ENCODE assay signal across 9 cellular contexts in the genomic region with DNA sequence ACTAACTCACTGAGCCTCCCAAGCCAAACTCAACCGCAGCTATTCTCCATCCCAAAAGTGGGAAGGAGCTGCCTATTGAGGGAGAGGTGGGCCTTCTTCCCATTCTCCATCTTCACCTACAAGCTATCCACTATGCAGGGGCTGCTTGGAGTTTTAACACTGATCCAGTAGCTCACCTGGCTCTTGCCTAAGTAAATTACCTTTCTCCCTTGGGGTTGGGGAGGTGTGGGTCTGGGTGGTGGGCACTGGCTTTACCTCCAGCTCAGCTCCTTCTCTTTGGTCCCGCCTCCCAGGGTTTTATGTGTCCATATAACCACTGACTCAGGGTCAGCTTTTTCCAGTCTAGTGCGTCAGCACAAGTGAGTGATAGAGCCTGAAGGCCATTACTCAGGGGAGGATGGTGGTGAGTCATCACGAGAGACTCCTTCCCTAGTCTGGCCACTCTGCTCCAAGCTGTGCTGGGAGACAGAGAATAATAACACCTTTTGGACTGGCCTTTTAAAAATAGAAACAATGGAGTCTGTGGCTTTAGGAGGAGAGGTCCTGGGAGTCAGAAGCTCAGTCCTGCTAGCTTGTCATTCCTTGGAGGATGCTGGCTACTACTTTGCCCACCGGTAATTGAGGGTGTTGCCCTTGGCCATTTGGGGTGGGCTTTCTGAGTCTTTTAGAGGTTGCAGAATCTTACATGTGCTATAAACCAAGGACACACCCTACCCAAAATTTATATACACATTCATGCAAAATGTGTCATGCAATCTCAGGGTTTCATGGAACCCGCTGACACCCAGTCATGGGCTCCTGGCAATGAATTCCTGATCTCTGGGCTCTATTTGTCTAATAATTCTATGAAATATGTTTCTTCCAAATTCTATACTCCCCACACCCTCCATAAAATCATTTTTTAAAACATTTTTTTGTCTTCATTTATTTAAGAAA. TPM values are rescaled to one million over a fixed set of nuclear protein-coding genes. Genes with fewer than 3 reads are reported as not detected.
A peak's percentile ranks its signal among the peaks of the same experiment; 100 is the strongest.
DNase-seq lines count a peak whose midpoint lies in the region; ATAC-seq and TF ChIP-seq lines count a peak whose summit lies in the region.
"Had no signal": no experiment of that assay in that cellular context is flagged by ENCODE, and none has a peak within 500 bp of the region (broad histone marks: within the 10 kb centered on the region; RNA-seq: fewer than 3 reads in every experiment).

No MANE protein-coding gene starts in this region.

- H3K4me1 ChIP-seq in mesodermal cell (ENCODE audit: control insufficient read depth, insufficient read depth, low read length, poor library complexity, severe bottlenecking): peaks cover 22% of the 10 kb centered on the region

- H3K27ac Mint-ChIP-seq in chondrocyte (ENCODE audit: unreplicated experiment): peak overlapping the region; percentile 95
- no peak overlapping the region for H3K27ac Mint-ChIP-seq in activated CD4-positive, alpha-beta T cell treated with anti-CD3 and anti-CD28 coated beads for 36 hours
- H3K27ac Mint-ChIP-seq: T-cell had no signal

- peak overlapping the region; percentile 1 for H3K4me3 Mint-ChIP-seq in chondrocyte (ENCODE audit: unreplicated experiment)
- H3K4me3 Mint-ChIP-seq in activated CD4-positive, alpha-beta T cell treated with anti-CD3 and anti-CD28 coated beads for 36 hours: no peak overlapping the region
- H3K4me3 Mint-ChIP-seq: T-cell had no signal

- no peaks in the 10 kb centered on the region for H3K27me3 Mint-ChIP-seq in chondrocyte (ENCODE audit: low read depth)
- H3K27me3 Mint-ChIP-seq in activated CD4-positive, alpha-beta T cell treated with anti-CD3 and anti-CD28 coated beads for 36 hours: peaks cover 6% of the 10 kb centered on the region

- H3K9me3 Mint-ChIP-seq in chondrocyte (ENCODE audit: low read depth): peaks cover 4% of the 10 kb centered on the region
- peaks cover 5% of the 10 kb centered on the region for H3K9me3 Mint-ChIP-seq in activated CD4-positive, alpha-beta T cell treated with anti-CD3 and anti-CD28 coated beads for 36 hours (ENCODE audit: low read depth)
- H3K9me3 Mint-ChIP-seq: T-cell had no signal

- H3K36me3 ChIP-seq in MG63 (no peaks in the 10 kb centered on the region), mesodermal cell (ENCODE audit: control insufficient read depth, insufficient read depth, low read length) (no peaks in the 10 kb centered on the region)

- H3K36me3 Mint-ChIP-seq in chondrocyte (ENCODE audit: low read depth): no peaks in the 10 kb centered on the region
- H3K36me3 Mint-ChIP-seq in activated CD4-positive, alpha-beta T cell treated with anti-CD3 and anti-CD28 coated beads for 36 hours (ENCODE audit: low read depth): no peaks in the 10 kb centered on the region
- H3K36me3 Mint-ChIP-seq: T-cell had no signal

- H3K4me1 Mint-ChIP-seq in chondrocyte (ENCODE audit: low read depth): peaks cover 14% of the 10 kb centered on the region
- no peaks in the 10 kb centered on the region for H3K4me1 Mint-ChIP-seq in activated CD4-positive, alpha-beta T cell treated with anti-CD3 and anti-CD28 coated beads for 36 hours
- H3K4me1 Mint-ChIP-seq: T-cell had no signal

- DNase-seq in AG08396 (ENCODE audit: low spot score) (peak; percentile 91), MG63 (peak; percentile 96), chondrocyte (ENCODE audit: low spot score) (no peak)
- no peak for DNase-seq in activated T-cell treated with anti-CD3 and anti-CD28 coated beads, Interleukin-2, amount 50 U/mL, for 48 hours
- no peak for DNase-seq in activated CD4-positive, alpha-beta T cell treated with anti-CD3 and anti-CD28 coated beads for 36 hours
- DNase-seq: T-cell had no signal

- peak overlapping the region; percentile 51 for H3K27ac ChIP-seq in mesodermal cell (ENCODE audit: low read depth, low read length, severe bottlenecking)

- no peak for ATAC-seq in GM21528 (IDR thresholded peaks at IDR 0.05; ENCODE audit: low FRiP score, unreplicated experiment)
- ATAC-seq in activated CD4-positive, alpha-beta T cell treated with anti-CD3 and anti-CD28 coated beads for 36 hours: no peak
- no peak for ATAC-seq in GM18873 (IDR thresholded peaks at IDR 0.05; ENCODE audit: low FRiP score, unreplicated experiment)
- ATAC-seq: T-cell had no signal

- 25 to 59% methylated on average over 2 of the region's 6 CpGs for WGBS in mesodermal cell (ENCODE audit: insufficient coverage in 2 of 2), 2 experiments

- H3K27me3 ChIP-seq in MG63: no peaks in the 10 kb centered on the region

- intact Hi-C loops in activated CD4-positive, alpha-beta T cell treated with anti-CD3 and anti-CD28 coated beads for 36 hours (cut with DNase I, micrococcal nuclease): no loop called here

- H3K9me3 ChIP-seq in MG63: no peaks in the 10 kb centered on the region
- peaks cover 7% of the 10 kb centered on the region for H3K9me3 ChIP-seq in mesodermal cell (ENCODE audit: control insufficient read depth, low read length)

- POLR2A ChIA-PET in activated CD4-positive, alpha-beta T cell treated with anti-CD3 and anti-CD28 coated beads for 36 hours (lab: Charles Lee): no interaction called here

- CTCF ChIA-PET in activated CD4-positive, alpha-beta T cell treated with anti-CD3 and anti-CD28 coated beads for 36 hours (lab: Charles Lee): interaction anchor here (0.7 to 1.2 kb wide), 2 partner anchors 14 to 994 kb away, joined by 3 to 5 read pairs; no protein-coding TSS in a partner anchor

- TF ChIP-seq CTCF in chondrocyte (IDR thresholded peaks at IDR 0.05): no peak

- H3K4me3 ChIP-seq in MG63: no peak overlapping the region
- H3K4me3 ChIP-seq in mesodermal cell (ENCODE audit: extremely low read depth, insufficient read depth, low read length, poor library complexity, severe bottlenecking): no peak overlapping the region

RNA-seq across cellular contexts. Expression of a gene that starts 35.6 kb away (rescaled TPM):
- total RNA-seq in MG63 (2014; rRNA removed; shearing (Covaris generic); ENCODE audit: low replicate concordance): 62.6 and 103 TPM in 2 replicates
- total RNA-seq in chondrocyte: 134 to 143 TPM (median 135 TPM) in 3 replicates
- polyA plus RNA-seq in mesodermal cell (2013, experiment 1 of 2): 189 TPM
- 182 TPM for polyA plus RNA-seq in mesodermal cell (2013, experiment 2 of 2)
- total RNA-seq in activated CD4-positive, alpha-beta T cell treated with anti-CD3 and anti-CD28 coated beads for 36 hours: 10 to 100 TPM; 33.8 to 37.7 TPM

RNA-seq across cellular contexts. Expression of a gene that starts 46.7 kb away (rescaled TPM):
- total RNA-seq in MG63 (2014; rRNA removed; shearing (Covaris generic); ENCODE audit: low replicate concordance): 1.9 and 2.1 TPM in 2 replicates
- 6.9 to 14.9 TPM (median 6.9 TPM) in 3 replicates for total RNA-seq in chondrocyte
- 13.6 TPM for polyA plus RNA-seq in mesodermal cell (2013, experiment 1 of 2)
- 10.5 TPM for polyA plus RNA-seq in mesodermal cell (2013, experiment 2 of 2)
- total RNA-seq in activated CD4-positive, alpha-beta T cell treated with anti-CD3 and anti-CD28 coated beads for 36 hours: 1 to 10 TPM; 1.9 to 2.0 TPM

RNA-seq across cellular contexts. Expression of a gene that starts 59.1 kb away (rescaled TPM):
- 4.5 and 11.1 TPM in 2 replicates for total RNA-seq in MG63 (2014; rRNA removed; shearing (Covaris generic); ENCODE audit: low replicate concordance)
- total RNA-seq in chondrocyte: 10.7 to 21.5 TPM (median 19.0 TPM) in 3 replicates
- polyA plus RNA-seq in mesodermal cell (2013, experiment 1 of 2): 4.7 TPM
- 3.4 TPM for polyA plus RNA-seq in mesodermal cell (2013, experiment 2 of 2)
- 10 to 100 TPM; 23.3 to 29.4 TPM for total RNA-seq in activated CD4-positive, alpha-beta T cell treated with anti-CD3 and anti-CD28 coated beads for 36 hours

Comparison
In these comparisons a context has a peak if more than half of its experiments do, and no peak if none do; other contexts are left out.
1. DNase-seq: peak in AG08396 (single experiment) and MG63 (single experiment); none in chondrocyte (single experiment), activated T-cell treated with anti-CD3 and anti-CD28 coated beads, Interleukin-2, amount 50 U/mL, for 48 hours (0 of 2) and activated CD4-positive, alpha-beta T cell treated with anti-CD3 and anti-CD28 coated beads for 36 hours (single experiment).